In the genomic region with DNA sequence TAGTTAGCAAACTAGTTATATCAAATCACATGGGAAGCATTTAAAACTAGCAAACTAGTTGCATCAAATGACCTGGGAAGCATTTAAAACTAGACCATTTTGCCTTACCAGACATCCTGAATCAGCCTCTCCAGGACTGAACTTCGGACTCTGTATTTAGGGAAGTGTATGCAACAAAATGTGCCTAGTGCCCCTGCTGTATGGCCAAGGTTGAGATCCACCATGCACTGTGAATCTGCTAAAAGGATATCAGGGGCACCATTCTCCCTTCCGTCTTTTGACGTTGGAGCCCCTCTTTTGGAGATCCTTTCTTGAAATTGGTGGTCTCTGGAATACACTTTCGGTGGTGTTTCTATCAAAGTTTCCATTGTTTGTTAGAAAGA, we compare ENCODE assay signal across 20 cellular contexts. TPM values are rescaled to one million over a fixed set of nuclear protein-coding genes. Genes with fewer than 3 reads are reported as not detected.
DNase-seq lines count a peak whose midpoint lies in the region; ATAC-seq and TF ChIP-seq lines count a peak whose summit lies in the region.
"Had no signal": no experiment of that assay in that cellular context is flagged by ENCODE, and none has a peak within 500 bp of the region (broad histone marks: within the 10 kb centered on the region; RNA-seq: fewer than 3 reads in every experiment).

No MANE protein-coding gene starts in this region.

- ATAC-seq in activated naive CD4-positive, alpha-beta T cell treated with anti-CD3 and anti-CD28 coated beads, Interleukin-2, amount 50 U/mL, for 72 hours, result no peak
- ATAC-seq in HG03442 (IDR thresholded peaks at IDR 0.05; ENCODE audit: unreplicated experiment) (peak; percentile 18), HG02642 (IDR thresholded peaks at IDR 0.05; ENCODE audit: poor library complexity, unreplicated experiment) (no peak)
- ATAC-seq in stimulated activated naive B cell treated with anti-CD40 and anti-IgM and Interleukin-4, amounts not matched to agents 10 μg/mL and 1 μg/mL and 100 μg/mL, for 72 hours (replicated peaks), result no peak

- no peak for TF ChIP-seq CTCF in brain microvascular endothelial cell (IDR thresholded peaks at IDR 0.05; ENCODE audit: low read depth, low read length, missing control alignments)

- H3K27me3 ChIP-seq in brain microvascular endothelial cell (replicated peaks), result no peaks in the 10 kb centered on the region
- H3K27me3 ChIP-seq: SJCRH30 had no signal

- peaks cover 5 to 10% of the 10 kb centered on the region in 2 donors for H3K4me1 Mint-ChIP-seq in stimulated activated naive B cell treated with anti-CD40 and anti-IgM and Interleukin-4, amounts not matched to agents 10 μg/mL and 1 μg/mL and 100 μg/mL, for 72 hours

- peak overlapping the region in 1 of 2 donors; percentile 5 for H3K4me3 Mint-ChIP-seq in stimulated activated naive B cell treated with anti-CD40 and anti-IgM and Interleukin-4, amounts not matched to agents 10 μg/mL and 1 μg/mL and 100 μg/mL, for 72 hours
- H3K4me3 Mint-ChIP-seq: activated CD8-positive, alpha-beta memory T cell treated with anti-CD3 and anti-CD28 coated beads, Interleukin-2, amount 10 ng/mL, durations not matched to agents 7 days and 5 days; H9 had no signal

- H3K9me3 Mint-ChIP-seq in activated naive CD4-positive, alpha-beta T cell treated with anti-CD3 and anti-CD28 coated beads, Interleukin-2, amount 50 U/mL, for 72 hours, result no peaks in the 10 kb centered on the region
- H3K9me3 Mint-ChIP-seq in stimulated activated naive B cell treated with anti-CD40 and anti-IgM and Interleukin-4, amounts not matched to agents 10 μg/mL and 1 μg/mL and 100 μg/mL, for 72 hours, result no peaks in the 10 kb centered on the region
- H3K9me3 Mint-ChIP-seq: H9 had no signal

- H3K4me3 ChIP-seq in brain microvascular endothelial cell (ENCODE audit: low read depth, low read length), result no peak overlapping the region
- H3K4me3 ChIP-seq: SJCRH30 had no signal

- peaks cover 19 to 28% of the 10 kb centered on the region in 2 donors for H3K36me3 Mint-ChIP-seq in activated naive CD4-positive, alpha-beta T cell treated with anti-CD3 and anti-CD28 coated beads, Interleukin-2, amount 50 U/mL, for 72 hours
- peaks cover 41 to 70% of the 10 kb centered on the region in 2 donors for H3K36me3 Mint-ChIP-seq in stimulated activated naive B cell treated with anti-CD40 and anti-IgM and Interleukin-4, amounts not matched to agents 10 μg/mL and 1 μg/mL and 100 μg/mL, for 72 hours

- peak overlapping the region; percentile 69 to 70 for H3K27ac Mint-ChIP-seq in activated naive CD4-positive, alpha-beta T cell treated with anti-CD3 and anti-CD28 coated beads, Interleukin-2, amount 50 U/mL, for 72 hours
- peak overlapping the region; percentile 40 for H3K27ac Mint-ChIP-seq in stimulated activated naive B cell treated with anti-CD40 and anti-IgM and Interleukin-4, amounts not matched to agents 10 μg/mL and 1 μg/mL and 100 μg/mL, for 72 hours
- H3K27ac Mint-ChIP-seq: H9 had no signal

- no peaks in the 10 kb centered on the region for H3K27me3 Mint-ChIP-seq in stimulated activated naive B cell treated with anti-CD40 and anti-IgM and Interleukin-4, amounts not matched to agents 10 μg/mL and 1 μg/mL and 100 μg/mL, for 72 hours

- no peak for DNase-seq in activated naive CD4-positive, alpha-beta T cell treated with anti-CD3 and anti-CD28 coated beads, Interleukin-2, amount 50 U/mL, for 72 hours (ENCODE audit: low spot score in 2 of 2)
- no peak for DNase-seq in activated naive CD4-positive, alpha-beta T cell (lab: John Stamatoyannopoulos, UW)
- no peak for DNase-seq in brain microvascular endothelial cell
- DNase-seq in stimulated activated naive B cell treated with anti-CD40 and anti-IgM and Interleukin-4, amounts not matched to agents 10 μg/mL and 1 μg/mL and 100 μg/mL, for 72 hours, result no peak
- no peak for DNase-seq in hippocampal formation (lab: John Stamatoyannopoulos, UW)
- DNase-seq: activated naive CD4-positive, alpha-beta T cell treated with anti-CD3 and anti-CD28 coated beads, Interleukin-2, amount 50 U/mL, for 16 hours; C1 segment of cervical spinal cord; DND-41; H9; head of caudate nucleus; mesendoderm; NCI-H1092 treated with DMSO at 0.1 percent for 48 hours; NCI-H2029; NCI-H526 treated with DMSO at 0.1 percent for 48 hours; SJCRH30; stimulated activated CD4-positive, alpha-beta T cell treated with anti-CD3 and anti-CD28 coated beads, Interleukin-4, amount 100 ng/mL, for 1 hour; stimulated activated naive CD4-positive, alpha-beta T cell had no signal

- peaks cover 83% of the 10 kb centered on the region for H3K36me3 ChIP-seq in brain microvascular endothelial cell (replicated peaks)

- in situ Hi-C loops in brain microvascular endothelial cell (cut with HindIII; ENCODE audit: low pct_ligation_motif_present, low sequenced_read_pairs), result no loop called here

- H3K27ac ChIP-seq in brain microvascular endothelial cell, result peak overlapping the region; percentile 35
- H3K27ac ChIP-seq: SJCRH30 had no signal

RNA-seq across cellular contexts. Expression of gene CCNI, which starts 49.5 kb away (rescaled TPM):
- total RNA-seq in activated naive CD4-positive, alpha-beta T cell treated with anti-CD3 and anti-CD28 coated beads, Interleukin-2, amount 50 U/mL, for 72 hours, result 100 to 1,000 TPM; 212 to 217 TPM
